ENCODE assay signal across 1 cellular context in genomic region chr2:20635698-20636584, GRCh38.
A peak's percentile ranks its signal among the peaks of the same experiment; 100 is the strongest.
TF ChIP-seq lines count a peak whose summit lies in the region.

No MANE protein-coding gene starts in this region.

TF ChIP-seq in HepG2, 621 proteins besides CTCF, POLR2A, EP300 and RAD21 (continued from another document):
- TF ChIP-seq AKNA (CRISPR knock-in tag; IDR thresholded peaks at IDR 0.05; ENCODE audit: borderline replicate concordance) (no peak), BRCA1 (CRISPR knock-in tag; IDR thresholded peaks at IDR 0.05) (peak; percentile 27; the same call in 1 of the 2 replicates), KDM6A (CRISPR knock-in tag; IDR thresholded peaks at IDR 0.05; ENCODE audit: low read depth) (no peak), SRSF4 (IDR thresholded peaks at IDR 0.05; ENCODE audit: low read depth, low read length, poor library complexity, severe bottlenecking) (no peak), ZNF768 (CRISPR knock-in tag; IDR thresholded peaks at IDR 0.05) (peak; percentile 78; the same call in 1 of the 2 replicates), TEF (CRISPR knock-in tag; IDR thresholded peaks at IDR 0.05) (no peak), POGZ (CRISPR knock-in tag; IDR thresholded peaks at IDR 0.05) (peak; percentile 76), FOXM1 (CRISPR knock-in tag; IDR thresholded peaks at IDR 0.05) (no peak), MBD4 (IDR thresholded peaks at IDR 0.05; ENCODE audit: borderline replicate concordance, low read length) (no peak), HMGXB3 (CRISPR knock-in tag; IDR thresholded peaks at IDR 0.05; ENCODE audit: borderline replicate concordance) (peak; percentile 39; the same call in 1 of the 2 replicates), ATF7-NPFF (CRISPR knock-in tag; IDR thresholded peaks at IDR 0.05; ENCODE audit: low read depth) (no peak), HNF4G (IDR thresholded peaks at IDR 0.05; ENCODE audit: borderline replicate concordance, low read depth, low read length) (no peak), HNF4G (CRISPR knock-in tag; IDR thresholded peaks at IDR 0.05; ENCODE audit: borderline replicate concordance, low read depth) (peak; percentile 87), DZIP1 (CRISPR knock-in tag; IDR thresholded peaks at IDR 0.05) (no peak), MZF1 (CRISPR knock-in tag; IDR thresholded peaks at IDR 0.05; ENCODE audit: borderline replicate concordance) (no peak), TBP (CRISPR knock-in tag; IDR thresholded peaks at IDR 0.05) (no peak), MYC (CRISPR knock-in tag; IDR thresholded peaks at IDR 0.05; ENCODE audit: borderline replicate concordance) (peak; percentile 66; the same call in 1 of the 2 replicates), HBP1 (CRISPR knock-in tag; IDR thresholded peaks at IDR 0.05; ENCODE audit: low read depth) (peak; percentile 48; the same call in 1 of the 2 replicates), ZNF383 (CRISPR knock-in tag; IDR thresholded peaks at IDR 0.05; ENCODE audit: borderline replicate concordance) (peak; percentile 47; the same call in 1 of the 2 replicates), POLR2G (IDR thresholded peaks at IDR 0.05; ENCODE audit: low read depth, low read length) (no peak), ZNF225 (CRISPR knock-in tag; IDR thresholded peaks at IDR 0.05) (peak; percentile 81; the same call in 1 of the 2 replicates), ZNF850 (CRISPR knock-in tag; conservative IDR thresholded peaks at IDR 0.05) (no peak), YEATS4 (CRISPR knock-in tag; IDR thresholded peaks at IDR 0.05; ENCODE audit: borderline replicate concordance) (no peak; the same call in 1 of the 2 replicates), ZNF17 (CRISPR knock-in tag; IDR thresholded peaks at IDR 0.05) (no peak), KDM3A (CRISPR knock-in tag; IDR thresholded peaks at IDR 0.05; ENCODE audit: low read depth) (peak; percentile 97), ZFY (CRISPR knock-in tag; IDR thresholded peaks at IDR 0.05) (peak; percentile 46), SRF (IDR thresholded peaks at IDR 0.05; ENCODE audit: low read depth, low read length) (no peak), POLR2AphosphoS2 (IDR thresholded peaks at IDR 0.05; ENCODE audit: low read depth, low read length) (no peak), GATAD2A (CRISPR knock-in tag; IDR thresholded peaks at IDR 0.05) (peak; percentile 80), IKZF4 (CRISPR knock-in tag; IDR thresholded peaks at IDR 0.05; ENCODE audit: borderline replicate concordance, low read depth, not compliant biosample characterization) (no peak), SP5 (CRISPR knock-in tag; IDR thresholded peaks at IDR 0.05; ENCODE audit: borderline replicate concordance, low read depth) (no peak; the same call in 1 of the 2 replicates), ZNF230 (CRISPR knock-in tag; IDR thresholded peaks at IDR 0.05) (no peak; the same call in 1 of the 2 replicates), BRD4 (CRISPR knock-in tag; IDR thresholded peaks at IDR 0.05) (no peak), ARID3A (IDR thresholded peaks at IDR 0.05; ENCODE audit: low read depth, low read length) (peak; percentile 57; the same call in 1 of the 2 replicates), FOXO1 (CRISPR knock-in tag; IDR thresholded peaks at IDR 0.05) (peak; percentile 74), ZNF296 (CRISPR knock-in tag; conservative IDR thresholded peaks at IDR 0.05) (0 out of 2 replicates have a peak, but pooled peaks have one; percentile 60), KDM2A (CRISPR knock-in tag; IDR thresholded peaks at IDR 0.05; ENCODE audit: borderline replicate concordance, low read depth) (peak; percentile 96)
TF ChIP-seq in HepG2: peak in this region for 260.
